ENCODE assay signal across 18 cellular contexts in genomic region chr10:99768430-99769011, GRCh38.
"Had no signal": no experiment of that assay in that cellular context is flagged by ENCODE, and none has a peak within 500 bp of the region (broad histone marks: within the 10 kb centered on the region; RNA-seq: fewer than 3 reads in every experiment).

No MANE protein-coding gene starts in this region.

- H3K79me2 ChIP-seq: parathyroid adenoma had no signal

- H3K36me3 ChIP-seq: neutrophil, upper lobe of left lung had no signal

- H3K9ac ChIP-seq: parathyroid adenoma had no signal

- DNase-seq: activated CD4-positive, alpha-beta T cell treated with anti-CD3 and anti-CD28 coated beads, Interleukin-2, amount 10 ng/mL, durations not matched to agents 24 days and 14 days; activated CD8-positive, alpha-beta T cell treated with anti-CD3 and anti-CD28 coated beads for 36 hours; activated naive CD4-positive, alpha-beta T cell; activated naive CD8-positive, alpha-beta T cell treated with anti-CD3 and anti-CD28 coated beads for 36 hours; activated T-cell treated with anti-CD3 and anti-CD28 coated beads, Interleukin-2, amount 50 U/mL, for 1 hour; amygdala; body of pancreas; mesendoderm; naive thymus-derived CD8-positive, alpha-beta T cell; stimulated activated CD4-positive, alpha-beta T cell treated with anti-CD3 and anti-CD28 coated beads, Interleukin-4, amount 100 ng/mL, for 24 hours; T1000; testis; upper lobe of left lung had no signal

- H3K9me3 ChIP-seq: body of pancreas, neutrophil, testis, upper lobe of left lung had no signal

- H3K9me3 Mint-ChIP-seq: activated CD4-positive, alpha-beta T cell treated with anti-CD3 and anti-CD28 coated beads, Interleukin-2, amount 10 ng/mL, durations not matched to agents 24 days and 14 days; activated T-helper 17 cell treated with anti-CD3 and anti-CD28 coated beads, Interleukin-2, amount 50 U/mL, for 72 hours; stimulated activated memory B cell treated with anti-CD40 and anti-IgM and Interleukin-4, amounts not matched to agents 10 μg/mL and 1 μg/mL and 100 μg/mL, for 72 hours had no signal

- H3K4me3 ChIP-seq: body of pancreas, testis, upper lobe of left lung had no signal

- H3K27ac Mint-ChIP-seq: activated CD4-positive, alpha-beta T cell treated with anti-CD3 and anti-CD28 coated beads, Interleukin-2, amount 10 ng/mL, durations not matched to agents 24 days and 14 days; activated CD8-positive, alpha-beta T cell treated with anti-CD3 and anti-CD28 coated beads for 36 hours; activated naive CD8-positive, alpha-beta T cell treated with anti-CD3 and anti-CD28 coated beads for 36 hours; activated T-helper 17 cell treated with anti-CD3 and anti-CD28 coated beads, Interleukin-2, amount 50 U/mL, for 72 hours; naive thymus-derived CD8-positive, alpha-beta T cell; stimulated activated memory B cell treated with anti-CD40 and anti-IgM and Interleukin-4, amounts not matched to agents 10 μg/mL and 1 μg/mL and 100 μg/mL, for 72 hours had no signal

- H3K27me3 ChIP-seq: body of pancreas, neutrophil, testis, upper lobe of left lung had no signal

- H3K4me1 ChIP-seq: body of pancreas, parathyroid adenoma, testis, upper lobe of left lung had no signal

- H3K4me1 Mint-ChIP-seq: activated CD4-positive, alpha-beta T cell treated with anti-CD3 and anti-CD28 coated beads, Interleukin-2, amount 10 ng/mL, durations not matched to agents 24 days and 14 days; activated T-helper 17 cell treated with anti-CD3 and anti-CD28 coated beads, Interleukin-2, amount 50 U/mL, for 72 hours had no signal

- H3K27me3 Mint-ChIP-seq: activated CD4-positive, alpha-beta T cell treated with anti-CD3 and anti-CD28 coated beads, Interleukin-2, amount 10 ng/mL, durations not matched to agents 24 days and 14 days; activated CD8-positive, alpha-beta T cell treated with anti-CD3 and anti-CD28 coated beads for 36 hours; activated naive CD8-positive, alpha-beta T cell treated with anti-CD3 and anti-CD28 coated beads for 36 hours; activated T-helper 17 cell treated with anti-CD3 and anti-CD28 coated beads, Interleukin-2, amount 50 U/mL, for 72 hours; naive thymus-derived CD8-positive, alpha-beta T cell; stimulated activated memory B cell treated with anti-CD40 and anti-IgM and Interleukin-4, amounts not matched to agents 10 μg/mL and 1 μg/mL and 100 μg/mL, for 72 hours had no signal

- H2AFZ ChIP-seq: parathyroid adenoma had no signal

- ATAC-seq: activated CD8-positive, alpha-beta T cell treated with anti-CD3 and anti-CD28 coated beads for 36 hours; activated T-helper 17 cell treated with anti-CD3 and anti-CD28 coated beads, Interleukin-2, amount 50 U/mL, for 72 hours; body of pancreas; naive thymus-derived CD8-positive, alpha-beta T cell; sciatic nerve; stimulated activated memory B cell treated with anti-CD40 and anti-IgM and Interleukin-4, amounts not matched to agents 10 μg/mL and 1 μg/mL and 100 μg/mL, for 72 hours had no signal

- H3K27ac ChIP-seq: body of pancreas, neutrophil, parathyroid adenoma, testis, upper lobe of left lung had no signal

- H3K4me3 Mint-ChIP-seq: activated CD4-positive, alpha-beta T cell treated with anti-CD3 and anti-CD28 coated beads, Interleukin-2, amount 10 ng/mL, durations not matched to agents 24 days and 14 days; activated CD8-positive, alpha-beta T cell treated with anti-CD3 and anti-CD28 coated beads for 36 hours; activated naive CD8-positive, alpha-beta T cell treated with anti-CD3 and anti-CD28 coated beads for 36 hours; activated T-helper 17 cell treated with anti-CD3 and anti-CD28 coated beads, Interleukin-2, amount 50 U/mL, for 72 hours; naive thymus-derived CD8-positive, alpha-beta T cell; stimulated activated memory B cell treated with anti-CD40 and anti-IgM and Interleukin-4, amounts not matched to agents 10 μg/mL and 1 μg/mL and 100 μg/mL, for 72 hours had no signal
